25 cellular contexts compared by ENCODE assay signal in genomic region chr11:21364866-21365624, GRCh38.
"Had no signal": no experiment of that assay in that cellular context is flagged by ENCODE, and none has a peak within 500 bp of the region (broad histone marks: within the 10 kb centered on the region; RNA-seq: fewer than 3 reads in every experiment).

No MANE protein-coding gene starts in this region.

- H3K9ac ChIP-seq: neural progenitor cell, parathyroid adenoma had no signal

- DNase-seq: dermis blood vessel endothelial cell; effector memory CD4-positive, alpha-beta T cell; erythroblast; esophagus squamous epithelium; foreskin melanocyte; glutamatergic neuron; heart right ventricle; hippocampal formation; naive thymus-derived CD4-positive, alpha-beta T cell; right cardiac atrium; sigmoid colon; stimulated activated CD4-positive, alpha-beta T cell treated with anti-CD3 and anti-CD28 coated beads, Interleukin-2, amount 100 ng/mL, for 24 hours; stimulated activated CD4-positive, alpha-beta T cell treated with anti-CD3 and anti-CD28 coated beads, Interleukin-4, amount 100 ng/mL, for 24 hours; stimulated activated naive CD4-positive, alpha-beta T cell treated with Interleukin-2 at 50 U/mL for 16 hours; substantia nigra; testis; tibial artery; upper lobe of right lung; uterus had no signal

- H2AFZ ChIP-seq: neural progenitor cell, parathyroid adenoma had no signal

- H3K4me3 ChIP-seq: coronary artery, esophagus squamous epithelium, heart right ventricle, lung, neural progenitor cell, sigmoid colon, testis, tibial artery, upper lobe of right lung, uterus had no signal

- H3K4me2 ChIP-seq: neural progenitor cell had no signal

- H3K27ac ChIP-seq: coronary artery, esophagus squamous epithelium, heart right ventricle, neural progenitor cell, parathyroid adenoma, sigmoid colon, testis, tibial artery, upper lobe of right lung, uterus had no signal

- H3K9me3 ChIP-seq: esophagus squamous epithelium, sigmoid colon, testis, tibial artery, upper lobe of right lung, uterus had no signal

- H3K79me2 ChIP-seq: parathyroid adenoma had no signal

- H3K36me3 ChIP-seq: esophagus squamous epithelium, heart right ventricle, neural progenitor cell, sigmoid colon, tibial artery, upper lobe of right lung, uterus had no signal

- H3K4me1 ChIP-seq: esophagus squamous epithelium, heart right ventricle, neural progenitor cell, parathyroid adenoma, sigmoid colon, testis, tibial artery, upper lobe of right lung, uterus had no signal

- ATAC-seq: heart right ventricle; left lobe of liver; naive thymus-derived CD4-positive, alpha-beta T cell; right cardiac atrium; stimulated activated effector memory CD8-positive, alpha-beta T cell treated with anti-CD3 and anti-CD28 coated beads, Interleukin-12 subunit alpha, Interleukin-12 subunit beta, amount 100 ng/mL, for 72 hours; upper lobe of right lung had no signal

- H3K27me3 ChIP-seq: esophagus squamous epithelium, neural progenitor cell, sigmoid colon, testis, tibial artery, upper lobe of right lung, uterus had no signal
